In the genomic region with DNA sequence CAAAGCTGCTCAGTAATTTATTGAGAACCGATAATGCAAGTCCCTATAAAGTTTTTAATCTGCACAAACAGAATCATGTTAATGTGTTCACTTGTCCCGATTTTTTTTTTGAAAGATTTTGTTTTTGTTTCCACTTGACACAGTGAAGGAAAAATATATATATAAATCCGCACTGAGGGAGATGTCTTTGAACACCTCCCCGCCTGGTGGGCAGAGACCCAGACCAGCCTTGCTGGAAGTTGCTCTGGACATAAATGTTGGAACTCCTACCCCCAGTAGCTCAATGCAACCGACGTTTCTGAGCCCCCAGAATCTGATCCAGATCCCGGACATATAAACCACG, we compare ENCODE assay signal across 19 cellular contexts. TPM values are rescaled to one million over a fixed set of nuclear protein-coding genes. Genes with fewer than 3 reads are reported as not detected.
A peak's percentile ranks its signal among the peaks of the same experiment; 100 is the strongest.
DNase-seq lines count a peak whose midpoint lies in the region; ATAC-seq and TF ChIP-seq lines count a peak whose summit lies in the region.
"Had no signal": no experiment of that assay in that cellular context is flagged by ENCODE, and none has a peak within 500 bp of the region (broad histone marks: within the 10 kb centered on the region; RNA-seq: fewer than 3 reads in every experiment).

No MANE protein-coding gene starts in this region.

- H3K4me3 ChIP-seq in SJSA1 (peak overlapping the region; percentile 33), smooth muscle cell (peak overlapping the region; percentile 62)
- H3K4me3 ChIP-seq: BLaER1, HAP-1 had no signal

- TF ChIP-seq CTCF in foreskin keratinocyte (conservative IDR thresholded peaks at IDR 0.05) = no peak
- no peak for TF ChIP-seq CTCF in smooth muscle cell (IDR thresholded peaks at IDR 0.05; ENCODE audit: borderline replicate concordance, insufficient read depth, poor library complexity, severe bottlenecking)

- ATAC-seq in foreskin keratinocyte = no peak
- ATAC-seq in GM21576 (IDR thresholded peaks at IDR 0.05; ENCODE audit: unreplicated experiment) = no peak
- ATAC-seq: activated naive CD8-positive, alpha-beta T cell treated with anti-CD3 and anti-CD28 coated beads, Interleukin-2, amount 50 U/mL, for 24 hours; sciatic nerve had no signal

- no peaks in the 10 kb centered on the region for H3K9me3 ChIP-seq in SJSA1 (replicated peaks)
- no peaks in the 10 kb centered on the region for H3K9me3 ChIP-seq in smooth muscle cell (replicated peaks; ENCODE audit: low read depth)
- H3K9me3 ChIP-seq: BLaER1, HAP-1 had no signal

- DNase-seq in ELR (ENCODE audit: low read depth) = peak; percentile 52
- no peak for DNase-seq in SJSA1 (ENCODE audit: low read depth in 1 of 2, low spot score in 2 of 2)
- DNase-seq in foreskin keratinocyte = peak in 1 of 2 donors; percentile 32
- no peak for DNase-seq in smooth muscle cell (lab: John Stamatoyannopoulos, UW; ENCODE audit: unreplicated experiment)
- no peak for DNase-seq in NK-92 treated with Interleukin-12 subunit alpha and Interleukin-12 subunit beta, amount 100 ng/mL, for 24 hours (lab: John Stamatoyannopoulos, UW)
- no peak for DNase-seq in NAMALWA (ENCODE audit: low spot score)
- no peak for DNase-seq in retina
- DNase-seq: activated CD4-positive, alpha-beta T cell treated with anti-CD3 and anti-CD28 coated beads, Interleukin-2, amount 10 ng/mL, durations not matched to agents 7 days and 5 days; activated naive CD8-positive, alpha-beta T cell treated with anti-CD3 and anti-CD28 coated beads, Interleukin-2, amount 50 U/mL, for 24 hours; activated T-cell treated with anti-CD3 and anti-CD28 coated beads, Interleukin-2, amount 50 U/mL, for 1 hour; DMS153; NCI-H2029 treated with DMSO at 0.1 percent for 48 hours; NCI-H774 had no signal

- H3K9ac ChIP-seq in smooth muscle cell (ENCODE audit: low read depth) = peak overlapping the region; percentile 94
- H3K9ac ChIP-seq: BLaER1 had no signal

- peaks cover 76% of the 10 kb centered on the region for H3K79me2 ChIP-seq in smooth muscle cell (ENCODE audit: low read depth)

- peaks cover 64% of the 10 kb centered on the region for H3F3A ChIP-seq in smooth muscle cell (ENCODE audit: low read depth)

- H3K4me1 ChIP-seq in SJSA1 (replicated peaks) (peaks cover 63% of the 10 kb centered on the region), foreskin keratinocyte (peaks cover 29% of the 10 kb centered on the region), smooth muscle cell (ENCODE audit: low read depth) (peaks cover 55% of the 10 kb centered on the region)

- H3K27me3 ChIP-seq in SJSA1 (replicated peaks) = no peaks in the 10 kb centered on the region
- no peaks in the 10 kb centered on the region for H3K27me3 ChIP-seq in foreskin keratinocyte
- no peaks in the 10 kb centered on the region for H3K27me3 ChIP-seq in smooth muscle cell (ENCODE audit: low read depth)

- H3K36me3 ChIP-seq in SJSA1 (peaks cover 51% of the 10 kb centered on the region), smooth muscle cell (ENCODE audit: low read depth) (no peaks in the 10 kb centered on the region)

- H4K20me1 ChIP-seq in smooth muscle cell (ENCODE audit: low read depth) = peaks cover 36% of the 10 kb centered on the region

- no peak overlapping the region for H2AFZ ChIP-seq in smooth muscle cell (ENCODE audit: low read depth)

- 11% methylated on average over 8 of the region's 8 CpGs for WGBS in smooth muscle cell (ENCODE audit: low lambda C conversion rate)

- peak overlapping the region; percentile 95 for H3K27ac ChIP-seq in SJSA1
- H3K27ac ChIP-seq in foreskin keratinocyte = peak overlapping the region; percentile 79
- H3K27ac ChIP-seq in smooth muscle cell (ENCODE audit: low read depth) = peak overlapping the region; percentile 99
- H3K27ac ChIP-seq: BLaER1, HL-60 had no signal

- H3K4me2 ChIP-seq in smooth muscle cell = peak overlapping the region; percentile 89
- H3K4me2 ChIP-seq: BLaER1 had no signal

RNA-seq across cellular contexts. Expression of a gene that starts 12.7 kb away (rescaled TPM):
- 28.8 and 37.4 TPM in 2 replicates for total RNA-seq in SJSA1 (2014; rRNA removed; shearing (Covaris generic))
- total RNA-seq in foreskin keratinocyte (25.1 and 33.5 TPM in 2 replicates), smooth muscle cell (100 and 104 TPM in 2 replicates)
- polyA plus RNA-seq in foreskin keratinocyte (10.3 and 11.9 TPM in 2 replicates), smooth muscle cell (100 and 110 TPM in 2 replicates)
- total RNA-seq: activated CD4-positive, alpha-beta T cell treated with anti-CD3 and anti-CD28 coated beads, Interleukin-2, amount 10 ng/mL, durations not matched to agents 7 days and 5 days had no signal
- polyA plus RNA-seq: neural cell had no signal
